In the genomic region with DNA sequence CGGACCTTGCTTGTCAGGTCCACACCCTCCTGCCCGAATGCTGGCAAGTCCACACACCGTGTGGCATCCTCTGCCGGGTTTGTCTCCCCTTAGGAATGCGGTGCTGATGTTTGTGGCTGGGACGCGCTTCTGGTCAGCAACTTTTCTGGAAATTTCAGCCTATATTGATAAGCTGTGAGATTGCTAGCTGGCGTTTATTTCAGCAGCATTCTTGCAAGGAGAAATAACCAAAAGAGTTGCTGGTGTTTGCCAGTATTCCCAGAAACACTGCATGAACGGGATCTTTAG, we compare ENCODE assay signal across 8 cellular contexts. TPM values are rescaled to one million over a fixed set of nuclear protein-coding genes. Genes with fewer than 3 reads are reported as not detected.
DNase-seq lines count a peak whose midpoint lies in the region; ATAC-seq and TF ChIP-seq lines count a peak whose summit lies in the region.

No MANE protein-coding gene starts in this region.

- H3K4me1 ChIP-seq in breast epithelium (peaks cover 0 to 14% of the 10 kb centered on the region in 2 donors), thoracic aorta (ENCODE audit: control insufficient read depth in 1 of 2, low read depth in 2 of 2) (peaks cover 23 to 26% of the 10 kb centered on the region in 2 donors)

- DNase-seq in GM04504 (ENCODE audit: low read depth), result peak; percentile 30
- DNase-seq in LoVo (ENCODE audit: low spot score), result peak; percentile 59
- peak in 1 of 2 donors; percentile 51 for DNase-seq in breast epithelium (ENCODE audit: low spot score in 2 of 2)
- no peak for DNase-seq in left lobe of liver (ENCODE audit: low spot score)
- no peak for DNase-seq in thoracic aorta (ENCODE audit: low spot score)
- no peak for DNase-seq in activated CD4-positive, CD25-positive, alpha-beta regulatory T cell (lab: John Stamatoyannopoulos, UW)

- TF ChIP-seq CTCF in breast epithelium (IDR thresholded peaks at IDR 0.05) (no peak), thoracic aorta (IDR thresholded peaks at IDR 0.05) (no peak)

- H3K36me3 ChIP-seq in breast epithelium (no peaks in the 10 kb centered on the region), thoracic aorta (peaks cover 3% of the 10 kb centered on the region)

- peak overlapping the region; percentile 94 to 97 for H3K27ac ChIP-seq in breast epithelium
- H3K27ac ChIP-seq in thoracic aorta, result peak overlapping the region; percentile 87 to 88

- H3K4me3 ChIP-seq in breast epithelium, result peak overlapping the region; percentile 88 to 96 (median 93)
- peak overlapping the region; percentile 94 for H3K4me3 ChIP-seq in thoracic aorta

- intact Hi-C loops in breast epithelium (cut with DNase I; ENCODE audit: low total_unique reads), result no loop called here

- ATAC-seq in left lobe of liver, result peak; percentile 77
- ATAC-seq in thoracic aorta (ENCODE audit: insufficient number of reproducible peaks, low FRiP score, low read depth), result no peak
- no peak for ATAC-seq in GM18498 (IDR thresholded peaks at IDR 0.05; ENCODE audit: unreplicated experiment)
- no peak for ATAC-seq in HG02571 (IDR thresholded peaks at IDR 0.05; ENCODE audit: unreplicated experiment)

- H3K27me3 ChIP-seq in breast epithelium (no peaks in the 10 kb centered on the region), thoracic aorta (replicated peaks; ENCODE audit: insufficient read depth) (no peaks in the 10 kb centered on the region)

- H3K9me3 ChIP-seq in breast epithelium, result no peaks in the 10 kb centered on the region
- H3K9me3 ChIP-seq in thoracic aorta, result no peaks in the 10 kb centered on the region

- no peak for TF ChIP-seq POLR2A in breast epithelium (IDR thresholded peaks at IDR 0.05)

RNA-seq across cellular contexts. Expression of a gene that starts 0.6 kb away (rescaled TPM):
- total RNA-seq in breast epithelium (10 to 100 TPM; 49.8 to 67.7 (median 62.5) TPM), left lobe of liver (26.6 TPM), thoracic aorta (10 to 100 TPM; 31.0 to 33.5 TPM)

RNA-seq across cellular contexts. Expression of a gene that starts 0.7 kb away (rescaled TPM):
- total RNA-seq in breast epithelium (100 to 1,000 TPM in 1 of 3 donors, 10 to 100 TPM in 2; 51.5 to 122 (median 74.5) TPM), left lobe of liver (15.0 TPM), thoracic aorta (10 to 100 TPM; 27.7 to 50.8 TPM)

RNA-seq across cellular contexts. Expression of a gene that starts 59.8 kb away (rescaled TPM):
- total RNA-seq in breast epithelium (10 to 100 TPM; 27.7 to 70.8 (median 34.4) TPM), left lobe of liver (14.9 TPM), thoracic aorta (10 to 100 TPM; 15.8 to 19.8 TPM)

Comparison
In these comparisons a context has a peak if more than half of its experiments do, and no peak if none do; other contexts are left out.
1. DNase-seq: peak in GM04504 (single experiment) and LoVo (single experiment); none in left lobe of liver (single experiment), thoracic aorta (single experiment) and activated CD4-positive, CD25-positive, alpha-beta regulatory T cell (0 of 4).